Comparison of ENCODE assay signal across 18 cellular contexts in genomic region chr12:80627773-80628172, GRCh38.
DNase-seq lines count a peak whose midpoint lies in the region; ATAC-seq and TF ChIP-seq lines count a peak whose summit lies in the region.
"Had no signal": no experiment of that assay in that cellular context is flagged by ENCODE, and none has a peak within 500 bp of the region (broad histone marks: within the 10 kb centered on the region; RNA-seq: fewer than 3 reads in every experiment).

No MANE protein-coding gene starts in this region.

- no peak overlapping the region for H3K27ac Mint-ChIP-seq in MCF 10A (ENCODE audit: low read depth, unreplicated experiment)
- no peak overlapping the region for H3K27ac Mint-ChIP-seq in activated T-cell treated with anti-CD3 and anti-CD28 coated beads, Interleukin-2, amount 50 U/mL, for 24 hours
- H3K27ac Mint-ChIP-seq: activated naive CD8-positive, alpha-beta T cell treated with anti-CD3 and anti-CD28 coated beads for 36 hours; effector memory CD8-positive, alpha-beta T cell; naive B cell had no signal

- no peaks in the 10 kb centered on the region for H3K79me2 ChIP-seq in mammary epithelial cell (ENCODE audit: insufficient read depth, low read length)

- no peak overlapping the region for H2AFZ ChIP-seq in mammary epithelial cell (ENCODE audit: low read depth, low read length)

- H3K36me3 ChIP-seq in breast epithelium, result no peaks in the 10 kb centered on the region
- no peaks in the 10 kb centered on the region for H3K36me3 ChIP-seq in mammary epithelial cell (ENCODE audit: insufficient read depth, low read length)
- H3K36me3 ChIP-seq in heart right ventricle, result no peaks in the 10 kb centered on the region
- H3K36me3 ChIP-seq in tibial nerve, result no peaks in the 10 kb centered on the region
- H3K36me3 ChIP-seq: right lobe of liver had no signal

- dilution Hi-C loops in mammary epithelial cell (cut with HindIII; ENCODE audit: low sequenced_read_pairs), result no loop called here

- intact Hi-C loops in MCF 10A (cut with micrococcal nuclease) (no loop called here), breast epithelium (cut with DNase I; ENCODE audit: low total_unique reads) (no loop called here), mammary epithelial cell (cut with micrococcal nuclease) (loop anchor here (10.0 kb wide), 1 partner anchor 153 kb away; no protein-coding TSS in a partner anchor), heart right ventricle (cut with DNase I) (no loop called here)

- POLR2A ChIA-PET in MCF 10A (lab: Yijun Ruan, JAX), result interaction anchor here (0.6 kb wide), 1 partner anchor 112 kb away, joined by 3 read pairs; no protein-coding TSS in a partner anchor

- peak overlapping the region; percentile 16 for H3K4me2 ChIP-seq in mammary epithelial cell (ENCODE audit: insufficient read depth, low read depth, low read length)

- H3K27me3 Mint-ChIP-seq in MCF 10A (ENCODE audit: insufficient read depth, unreplicated experiment), result no peaks in the 10 kb centered on the region
- no peaks in the 10 kb centered on the region for H3K27me3 Mint-ChIP-seq in activated T-cell treated with anti-CD3 and anti-CD28 coated beads, Interleukin-2, amount 50 U/mL, for 24 hours
- H3K27me3 Mint-ChIP-seq: activated naive CD8-positive, alpha-beta T cell treated with anti-CD3 and anti-CD28 coated beads for 36 hours; effector memory CD8-positive, alpha-beta T cell; naive B cell had no signal

- no peak overlapping the region for H3K9ac ChIP-seq in mammary epithelial cell (ENCODE audit: insufficient read depth, low read length)

- H3K4me3 Mint-ChIP-seq in MCF 10A (ENCODE audit: unreplicated experiment), result no peak overlapping the region
- no peak overlapping the region for H3K4me3 Mint-ChIP-seq in activated T-cell treated with anti-CD3 and anti-CD28 coated beads, Interleukin-2, amount 50 U/mL, for 24 hours
- H3K4me3 Mint-ChIP-seq: activated naive CD8-positive, alpha-beta T cell treated with anti-CD3 and anti-CD28 coated beads for 36 hours; effector memory CD8-positive, alpha-beta T cell; naive B cell had no signal

- no peak overlapping the region for H3K4me3 ChIP-seq in breast epithelium
- no peak overlapping the region for H3K4me3 ChIP-seq in mammary epithelial cell (replicated peaks in 1 of 3; ENCODE audit: insufficient read depth in 1 of 3, low read depth in 2 of 3, low read length in 3 of 3)
- no peak overlapping the region for H3K4me3 ChIP-seq in heart right ventricle
- no peak overlapping the region for H3K4me3 ChIP-seq in tibial nerve
- H3K4me3 ChIP-seq: right lobe of liver had no signal

- no peaks in the 10 kb centered on the region for H3K36me3 Mint-ChIP-seq in MCF 10A (ENCODE audit: insufficient read depth, unreplicated experiment)
- no peaks in the 10 kb centered on the region for H3K36me3 Mint-ChIP-seq in activated T-cell treated with anti-CD3 and anti-CD28 coated beads, Interleukin-2, amount 50 U/mL, for 24 hours (ENCODE audit: low read depth)
- H3K36me3 Mint-ChIP-seq: activated naive CD8-positive, alpha-beta T cell treated with anti-CD3 and anti-CD28 coated beads for 36 hours; naive B cell had no signal

- in situ Hi-C loops in mammary epithelial cell (cut with MboI; ENCODE audit: low sequenced_read_pairs in 2 of 2), result no loop called here

- TF ChIP-seq EP300 in tibial nerve (IDR thresholded peaks at IDR 0.05), result peak; percentile 38 to 52

- no peak for TF ChIP-seq CTCF in MCF 10A (IDR thresholded peaks at IDR 0.05; ENCODE audit: unreplicated experiment)
- TF ChIP-seq CTCF in breast epithelium (IDR thresholded peaks at IDR 0.05), result no peak
- no peak for TF ChIP-seq CTCF in mammary epithelial cell (conservative IDR thresholded peaks at IDR 0.05 in 1 of 2, IDR thresholded peaks at IDR 0.05 in 1 of 2; ENCODE audit: extremely low read depth in 1 of 2, insufficient read depth in 1 of 2, low read depth in 1 of 2, low read length in 2 of 2)
- no peak for TF ChIP-seq CTCF in heart right ventricle (IDR thresholded peaks at IDR 0.05)
- TF ChIP-seq CTCF in tibial nerve (IDR thresholded peaks at IDR 0.05), result no peak

- no peaks in the 10 kb centered on the region for H3K9me3 ChIP-seq in breast epithelium
- H3K9me3 ChIP-seq in mammary epithelial cell (replicated peaks; ENCODE audit: insufficient read depth, low read length), result no peaks in the 10 kb centered on the region
- H3K9me3 ChIP-seq in heart right ventricle, result no peaks in the 10 kb centered on the region
- no peaks in the 10 kb centered on the region for H3K9me3 ChIP-seq in tibial nerve
- H3K9me3 ChIP-seq: right lobe of liver had no signal

- H3K27me3 ChIP-seq in breast epithelium, result no peaks in the 10 kb centered on the region
- H3K27me3 ChIP-seq in mammary epithelial cell (ENCODE audit: insufficient read depth, low read length), result no peaks in the 10 kb centered on the region
- H3K27me3 ChIP-seq in heart right ventricle, result no peaks in the 10 kb centered on the region
- no peaks in the 10 kb centered on the region for H3K27me3 ChIP-seq in tibial nerve
- H3K27me3 ChIP-seq: right lobe of liver had no signal

- ATAC-seq in heart right ventricle, result peak in 6 of 8 donors; percentile 44 to 93 (median 72)
- ATAC-seq: effector memory CD8-positive, alpha-beta T cell had no signal

- no peaks in the 10 kb centered on the region for H3K4me1 Mint-ChIP-seq in MCF 10A (ENCODE audit: insufficient read depth, unreplicated experiment)
- no peaks in the 10 kb centered on the region for H3K4me1 Mint-ChIP-seq in activated T-cell treated with anti-CD3 and anti-CD28 coated beads, Interleukin-2, amount 50 U/mL, for 24 hours (ENCODE audit: low read depth)
- H3K4me1 Mint-ChIP-seq: activated naive CD8-positive, alpha-beta T cell treated with anti-CD3 and anti-CD28 coated beads for 36 hours; naive B cell had no signal

- H3K9me3 Mint-ChIP-seq in MCF 10A (ENCODE audit: unreplicated experiment), result no peaks in the 10 kb centered on the region
- H3K9me3 Mint-ChIP-seq in activated T-cell treated with anti-CD3 and anti-CD28 coated beads, Interleukin-2, amount 50 U/mL, for 24 hours, result peaks cover 2% of the 10 kb centered on the region

- DNase-seq in MCF 10A (ENCODE audit: unreplicated experiment) (peak; percentile 16), breast epithelium (ENCODE audit: low spot score in 2 of 2) (no peak), mammary epithelial cell (peak; percentile 57), heart right ventricle (no peak), tibial nerve (ENCODE audit: low spot score in 2 of 2) (no peak), SW 1271 (lab: John Stamatoyannopoulos, UW) (no peak), mucosa of gallbladder (ENCODE audit: low spot score) (no peak)
- DNase-seq in activated T-cell treated with anti-CD3 and anti-CD28 coated beads, Interleukin-2, amount 50 U/mL, for 24 hours, result no peak
- DNase-seq: 8988T; activated naive CD8-positive, alpha-beta T cell treated with anti-CD3 and anti-CD28 coated beads for 36 hours; effector memory CD8-positive, alpha-beta T cell; naive B cell; NCI-H1694; NCI-H774; right lobe of liver; SHP77 treated with DMSO at 0.1 percent for 48 hours; trophoblast cell had no signal

- no peaks in the 10 kb centered on the region for H4K20me1 ChIP-seq in mammary epithelial cell (ENCODE audit: insufficient read depth, low read length)

- no peak overlapping the region for H3K27ac ChIP-seq in breast epithelium
- no peak overlapping the region for H3K27ac ChIP-seq in mammary epithelial cell (ENCODE audit: insufficient read depth, low read depth, low read length)
- H3K27ac ChIP-seq in heart right ventricle, result no peak overlapping the region
- peak overlapping the region in 1 of 4 donors; percentile 69 for H3K27ac ChIP-seq in tibial nerve
- H3K27ac ChIP-seq: right lobe of liver, VCaP had no signal

- CTCF ChIA-PET in MCF 10A (lab: Yijun Ruan, JAX) (no interaction called here), mammary epithelial cell (lab: Charles Lee; ENCODE audit: low non-redundant PET) (no interaction called here)

- BruUV-seq in MCF 10A (replicated peaks; lab: Mats Ljungman, UMichigan), result no TSS peak
- BruUV-seq in mammary epithelial cell (replicated peaks; lab: Mats Ljungman, UMichigan), result no TSS peak

- no peaks in the 10 kb centered on the region for H3K4me1 ChIP-seq in breast epithelium
- H3K4me1 ChIP-seq in mammary epithelial cell (ENCODE audit: insufficient read depth, low read length), result no peaks in the 10 kb centered on the region
- peaks cover 0 to 13% (median 0%) of the 10 kb centered on the region in 9 donors for H3K4me1 ChIP-seq in heart right ventricle
- H3K4me1 ChIP-seq in tibial nerve, result no peaks in the 10 kb centered on the region
- H3K4me1 ChIP-seq: right lobe of liver had no signal

- TF ChIP-seq POLR2A in breast epithelium (IDR thresholded peaks at IDR 0.05) (no peak), tibial nerve (IDR thresholded peaks at IDR 0.05) (no peak)

Comparison
In these comparisons a context has a peak if more than half of its experiments do, and no peak if none do; other contexts are left out.
1. DNase-seq: peak in MCF 10A (single experiment) and mammary epithelial cell (single experiment); none in breast epithelium (0 of 2), heart right ventricle (0 of 2), tibial nerve (0 of 2), SW 1271 (0 of 2), mucosa of gallbladder (single experiment) and activated T-cell treated with anti-CD3 and anti-CD28 coated beads, Interleukin-2, amount 50 U/mL, for 24 hours (single experiment).